16 cellular contexts compared by ENCODE assay signal in genomic region chr5:116566251-116566650, GRCh38. TPM values are rescaled to one million over a fixed set of nuclear protein-coding genes. Genes with fewer than 3 reads are reported as not detected.
DNase-seq lines count a peak whose midpoint lies in the region; ATAC-seq and TF ChIP-seq lines count a peak whose summit lies in the region.
"Had no signal": no experiment of that assay in that cellular context is flagged by ENCODE, and none has a peak within 500 bp of the region (broad histone marks: within the 10 kb centered on the region; RNA-seq: fewer than 3 reads in every experiment).

No MANE protein-coding gene starts in this region.

- no peaks in the 10 kb centered on the region for H3K9me3 Mint-ChIP-seq in activated naive CD4-positive, alpha-beta T cell treated with anti-CD3 and anti-CD28 coated beads, Interleukin-2, amount 50 U/mL, for 72 hours

- peak; percentile 59 for ATAC-seq in GM18505 (IDR thresholded peaks at IDR 0.05; ENCODE audit: unreplicated experiment)
- ATAC-seq in GM21423 (IDR thresholded peaks at IDR 0.05; ENCODE audit: unreplicated experiment), result peak; percentile 86
- ATAC-seq in HG03045 (IDR thresholded peaks at IDR 0.05; ENCODE audit: unreplicated experiment), result peak; percentile 63
- ATAC-seq in activated naive CD4-positive, alpha-beta T cell treated with anti-CD3 and anti-CD28 coated beads, Interleukin-2, amount 50 U/mL, for 72 hours, result no peak

- no peak overlapping the region for H3K27ac Mint-ChIP-seq in activated naive CD4-positive, alpha-beta T cell treated with anti-CD3 and anti-CD28 coated beads, Interleukin-2, amount 50 U/mL, for 72 hours
- H3K27ac Mint-ChIP-seq: B cell, progenitor cell of endocrine pancreas had no signal

- peaks cover 0 to 6% of the 10 kb centered on the region in 2 donors for H3K36me3 Mint-ChIP-seq in activated naive CD4-positive, alpha-beta T cell treated with anti-CD3 and anti-CD28 coated beads, Interleukin-2, amount 50 U/mL, for 72 hours

- DNase-seq in MV-4-11 (lab: John Stamatoyannopoulos, UW) (peak; percentile 73), NCI-H128 (lab: John Stamatoyannopoulos, UW; ENCODE audit: unreplicated experiment) (no peak), SHP77 (lab: John Stamatoyannopoulos, UW) (no peak)
- no peak for DNase-seq in activated naive CD4-positive, alpha-beta T cell treated with anti-CD3 and anti-CD28 coated beads, Interleukin-2, amount 50 U/mL, for 72 hours (ENCODE audit: low spot score in 2 of 2)
- DNase-seq in stimulated activated CD4-positive, alpha-beta T cell treated with anti-CD3 and anti-CD28 coated beads, Interleukin-4, amount 100 ng/mL, for 24 hours, result no peak
- DNase-seq: effector CD4-positive, alpha-beta T cell; NCI-H187; stimulated activated CD4-positive, alpha-beta T cell treated with anti-CD3 and anti-CD28 coated beads, Interleukin-4, amount 100 ng/mL, for 4 hours; T-helper 2 cell had no signal

- TF ChIP-seq POLR2A in GM18505 (IDR thresholded peaks at IDR 0.05; ENCODE audit: borderline replicate concordance, extremely low read depth, insufficient read depth, insufficient read length), result no peak

RNA-seq across cellular contexts. Expression of gene SEMA6A, which starts 8.4 kb away (rescaled TPM):
- under 1 TPM in 1 of 2 donors, not detected in 1; 0.18 TPM for total RNA-seq in activated naive CD4-positive, alpha-beta T cell treated with anti-CD3 and anti-CD28 coated beads, Interleukin-2, amount 50 U/mL, for 72 hours
- total RNA-seq: G401, OCI-LY7 had no signal

Comparison
In these comparisons a context has a peak if more than half of its experiments do, and no peak if none do; other contexts are left out.
1. ATAC-seq: peak in GM18505 (single experiment), GM21423 (single experiment) and HG03045 (single experiment); none in activated naive CD4-positive, alpha-beta T cell treated with anti-CD3 and anti-CD28 coated beads, Interleukin-2, amount 50 U/mL, for 72 hours (0 of 2).